ENCODE assay signal across 30 cellular contexts in genomic region chr6:72505446-72505845, GRCh38.
"Had no signal": no experiment of that assay in that cellular context is flagged by ENCODE, and none has a peak within 500 bp of the region (broad histone marks: within the 10 kb centered on the region; RNA-seq: fewer than 3 reads in every experiment).

No MANE protein-coding gene starts in this region.

- ATAC-seq: mucosa of descending colon; naive thymus-derived CD4-positive, alpha-beta T cell; pancreas; right cardiac atrium; sciatic nerve; stimulated activated effector memory CD8-positive, alpha-beta T cell treated with anti-CD3 and anti-CD28 coated beads, Interleukin-12 subunit alpha, Interleukin-12 subunit beta, amount 100 ng/mL, for 72 hours; upper lobe of right lung had no signal

- H3K4me1 ChIP-seq: left ventricle myocardium inferior, pancreas, prostate gland, suprapubic skin, tibial artery, upper lobe of right lung had no signal

- H3K9me3 Mint-ChIP-seq: memory B cell; naive thymus-derived CD4-positive, alpha-beta T cell; neural crest cell; stimulated activated effector memory CD8-positive, alpha-beta T cell treated with anti-CD3 and anti-CD28 coated beads, Interleukin-12 subunit alpha, Interleukin-12 subunit beta, amount 100 ng/mL, for 72 hours; stimulated activated naive CD8-positive, alpha-beta T cell treated with anti-CD3 and anti-CD28 coated beads, Interleukin-15, Interleukin-2, amounts not matched to agents 100 ng/mL and 50 ng/mL, for 24 hours had no signal

- H3K9me3 ChIP-seq: mucosa of descending colon, pancreas, prostate gland, suprapubic skin, thoracic aorta, tibial artery, upper lobe of right lung had no signal

- H3K4me3 ChIP-seq: left ventricle myocardium inferior, lung, mucosa of descending colon, pancreas, prostate gland, skin epidermis, suprapubic skin, thoracic aorta, tibial artery, upper lobe of right lung had no signal

- H3K27ac ChIP-seq: left ventricle myocardium inferior, pancreas, prostate gland, skin epidermis, suprapubic skin, thoracic aorta, tibial artery, upper lobe of right lung had no signal

- FAIRE-seq: islet of Langerhans, pancreas, urothelium cell line had no signal

- DNase-seq: hypothalamus; immature natural killer cell; left ventricle myocardium inferior; midbrain; mucosa of descending colon; naive thymus-derived CD4-positive, alpha-beta T cell; nucleus accumbens; pancreas; posterior cingulate gyrus; retina; right cardiac atrium; stimulated activated CD4-positive, alpha-beta T cell treated with anti-CD3 and anti-CD28 coated beads, Interleukin-12 subunit alpha, Interleukin-12 subunit beta, amount 100 ng/mL, for 4 hours; stimulated activated CD4-positive, alpha-beta T cell treated with anti-CD3 and anti-CD28 coated beads, Interleukin-4, amount 100 ng/mL, for 24 hours; stimulated activated naive CD4-positive, alpha-beta T cell; tibial artery; trophoblast cell; upper lobe of right lung had no signal

- H3K27me3 ChIP-seq: pancreas, suprapubic skin, tibial artery, upper lobe of right lung had no signal

- H3K4me3 Mint-ChIP-seq: immature natural killer cell; memory B cell; naive thymus-derived CD4-positive, alpha-beta T cell; nephron; neural crest cell; stimulated activated effector memory CD8-positive, alpha-beta T cell treated with anti-CD3 and anti-CD28 coated beads, Interleukin-12 subunit alpha, Interleukin-12 subunit beta, amount 100 ng/mL, for 72 hours; stimulated activated naive CD8-positive, alpha-beta T cell treated with anti-CD3 and anti-CD28 coated beads, Interleukin-15, Interleukin-2, amounts not matched to agents 100 ng/mL and 50 ng/mL, for 24 hours had no signal

- H3K4me1 Mint-ChIP-seq: immature natural killer cell; memory B cell; naive thymus-derived CD4-positive, alpha-beta T cell; nephron; neural crest cell; stimulated activated effector memory CD8-positive, alpha-beta T cell treated with anti-CD3 and anti-CD28 coated beads, Interleukin-12 subunit alpha, Interleukin-12 subunit beta, amount 100 ng/mL, for 72 hours had no signal

- H3K36me3 ChIP-seq: left ventricle myocardium inferior, pancreas, prostate gland, suprapubic skin, thoracic aorta, tibial artery, upper lobe of right lung had no signal

- H3K27ac Mint-ChIP-seq: memory B cell; naive thymus-derived CD4-positive, alpha-beta T cell; nephron; stimulated activated effector memory CD8-positive, alpha-beta T cell treated with anti-CD3 and anti-CD28 coated beads, Interleukin-12 subunit alpha, Interleukin-12 subunit beta, amount 100 ng/mL, for 72 hours; stimulated activated naive CD8-positive, alpha-beta T cell treated with anti-CD3 and anti-CD28 coated beads, Interleukin-15, Interleukin-2, amounts not matched to agents 100 ng/mL and 50 ng/mL, for 24 hours had no signal

- H3K36me3 Mint-ChIP-seq: immature natural killer cell; memory B cell; naive thymus-derived CD4-positive, alpha-beta T cell; stimulated activated effector memory CD8-positive, alpha-beta T cell treated with anti-CD3 and anti-CD28 coated beads, Interleukin-12 subunit alpha, Interleukin-12 subunit beta, amount 100 ng/mL, for 72 hours had no signal
